ENCODE assay signal across 4 cellular contexts in genomic region chr4:156198511-156198910, GRCh38.
"Had no signal": no experiment of that assay in that cellular context is flagged by ENCODE, and none has a peak within 500 bp of the region (broad histone marks: within the 10 kb centered on the region; RNA-seq: fewer than 3 reads in every experiment).

No MANE protein-coding gene starts in this region.

- DNase-seq: H9, HCEC 1CT, IMR-90 had no signal

- H3K4me3 Mint-ChIP-seq: GM23338, H9 had no signal

- H3K4me2 ChIP-seq: GM23338 had no signal

- H2AFZ ChIP-seq: GM23338 had no signal

- H3K27ac Mint-ChIP-seq: GM23338, H9 had no signal

- H3K4me3 ChIP-seq: GM23338 had no signal

- H3K9me3 Mint-ChIP-seq: GM23338, H9 had no signal
